ENCODE assay signal across 32 cellular contexts in the genomic region with DNA sequence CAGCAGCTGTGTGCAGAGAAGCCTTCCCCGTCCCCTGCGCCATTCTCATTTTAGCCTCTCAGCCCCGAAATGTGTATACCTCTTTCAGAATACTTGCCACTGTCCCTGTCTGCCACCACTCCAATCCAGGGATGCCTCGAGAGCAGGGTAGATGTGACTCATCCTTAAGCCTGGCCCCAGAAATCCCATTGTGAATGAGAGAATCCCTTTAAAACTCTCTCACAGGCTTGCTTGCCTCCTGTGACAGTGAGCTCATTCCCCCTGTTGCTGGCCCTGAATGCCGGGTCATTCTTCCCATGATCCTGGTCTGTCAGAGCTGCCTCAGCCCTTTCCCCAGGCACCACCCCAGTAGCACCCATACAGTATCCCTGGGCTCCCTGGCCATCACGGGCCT. TPM values are rescaled to one million over a fixed set of nuclear protein-coding genes. Genes with fewer than 3 reads are reported as not detected.
A peak's percentile ranks its signal among the peaks of the same experiment; 100 is the strongest.
DNase-seq lines count a peak whose midpoint lies in the region; ATAC-seq, FAIRE-seq and TF ChIP-seq lines count a peak whose summit lies in the region.
"Had no signal": no experiment of that assay in that cellular context is flagged by ENCODE, and none has a peak within 500 bp of the region (broad histone marks: within the 10 kb centered on the region; RNA-seq: fewer than 3 reads in every experiment).

No MANE protein-coding gene starts in this region.

- H3K27me3 Mint-ChIP-seq in CD8-positive, alpha-beta memory T cell: no peaks in the 10 kb centered on the region
- H3K27me3 Mint-ChIP-seq in T-helper 17 cell: no peaks in the 10 kb centered on the region
- H3K27me3 Mint-ChIP-seq: activated CD4-positive, alpha-beta memory T cell treated with anti-CD3 and anti-CD28 coated beads, Interleukin-2, amount 10 ng/mL, durations not matched to agents 7 days and 5 days had no signal

- TF ChIP-seq RAD21 in H1 (IDR thresholded peaks at IDR 0.05 in 1 of 2, conservative IDR thresholded peaks at IDR 0.05 in 1 of 2; ENCODE audit: low read depth in 2 of 2, low read length in 2 of 2): no peak

- no peak overlapping the region for H2BK120ac ChIP-seq in H1 (replicated peaks; ENCODE audit: low read depth, low read length)

- no peaks in the 10 kb centered on the region for H3K27me3 ChIP-seq in CD8-positive, alpha-beta memory T cell (ENCODE audit: insufficient read depth, low read length, poor library complexity, severe bottlenecking)
- H3K27me3 ChIP-seq in H1 (replicated peaks in 1 of 4; ENCODE audit: control insufficient read depth in 3 of 4, extremely low read depth in 1 of 4, insufficient read depth in 3 of 4, low read length in 3 of 4): no peaks in the 10 kb centered on the region
- H3K27me3 ChIP-seq in osteoblast (ENCODE audit: insufficient read depth, low read length): no peaks in the 10 kb centered on the region
- H3K27me3 ChIP-seq: brain microvascular endothelial cell, gastroesophageal sphincter, thyroid gland had no signal

- H3K27ac ChIP-seq in CD8-positive, alpha-beta memory T cell (ENCODE audit: low read depth, low read length): peak overlapping the region; percentile 38
- no peak overlapping the region for H3K27ac ChIP-seq in H1 (ENCODE audit: low read depth, low read length)
- no peak overlapping the region for H3K27ac ChIP-seq in osteoblast (ENCODE audit: low read depth, low read length)
- H3K27ac ChIP-seq: brain microvascular endothelial cell, gastroesophageal sphincter, PC-9, thyroid gland had no signal

- H2BK15ac ChIP-seq in H1 (ENCODE audit: low read length): no peak overlapping the region

- CTCF ChIA-PET in CD8-positive, alpha-beta memory T cell (lab: Charles Lee): no interaction called here
- CTCF ChIA-PET in H1 (lab: Charles Lee; ENCODE audit: partially characterized antibody): interaction anchor here (0.6 to 2.4 kb wide), 3 partner anchors 17 to 59 kb away, joined by 4 to 8 read pairs (median 5); no protein-coding TSS in a partner anchor

- H3K36me3 Mint-ChIP-seq in CD8-positive, alpha-beta memory T cell: peaks cover 0 to 42% (median 2%) of the 10 kb centered on the region in 3 donors
- peaks cover 4% of the 10 kb centered on the region for H3K36me3 Mint-ChIP-seq in T-helper 17 cell (ENCODE audit: low read depth)

- H3K9ac ChIP-seq in H1 (replicated peaks in 1 of 4; ENCODE audit: extremely low read depth in 1 of 4, low read depth in 3 of 4, low read length in 3 of 4): no peak overlapping the region

- no peak overlapping the region for H3K4ac ChIP-seq in H1 (replicated peaks; ENCODE audit: insufficient read length, low read depth, low read length)

- no peak overlapping the region for H4K8ac ChIP-seq in H1 (ENCODE audit: extremely low read depth, insufficient read depth, low read length)

- no peak overlapping the region for H3K18ac ChIP-seq in H1 (ENCODE audit: extremely low read depth, low read length)

- no peak overlapping the region for H4K91ac ChIP-seq in H1 (replicated peaks; ENCODE audit: insufficient read length, low read length)

- no peaks in the 10 kb centered on the region for H3K4me1 ChIP-seq in CD8-positive, alpha-beta memory T cell (ENCODE audit: insufficient read depth, low read length)
- H3K4me1 ChIP-seq in H1 (replicated peaks in 1 of 4; ENCODE audit: control insufficient read depth in 3 of 4, insufficient read depth in 4 of 4, low read length in 3 of 4) (no peaks in the 10 kb centered on the region; a peak in 2 of 7 replicates), osteoblast (ENCODE audit: insufficient read depth, low read length) (no peaks in the 10 kb centered on the region)
- H3K4me1 ChIP-seq: thyroid gland had no signal

- no peak for FAIRE-seq in H1 (lab: Jason Lieb, UNC)
- FAIRE-seq: GM12891 had no signal

- ATAC-seq in T-helper 17 cell (no peak), HG02759 (IDR thresholded peaks at IDR 0.05; ENCODE audit: unreplicated experiment) (no peak), HG02981 (IDR thresholded peaks at IDR 0.05; ENCODE audit: unreplicated experiment) (no peak)
- ATAC-seq: activated CD4-positive, CD25-positive, alpha-beta regulatory T cell treated with anti-CD3 and anti-CD28 coated beads, Interleukin-2, amount 50 U/mL, for 24 hours; gastroesophageal sphincter; Right ventricle myocardium inferior; SK-N-SH treated with all-trans-retinoic acid at 6 μM for 48 hours had no signal

- no peaks in the 10 kb centered on the region for H3K9me3 Mint-ChIP-seq in CD8-positive, alpha-beta memory T cell
- H3K9me3 Mint-ChIP-seq: activated CD4-positive, alpha-beta memory T cell treated with anti-CD3 and anti-CD28 coated beads, Interleukin-2, amount 10 ng/mL, durations not matched to agents 7 days and 5 days; nephron progenitor cell; T-helper 1 cell treated with Interleukin-12 subunit alpha and Interleukin-12 subunit beta and Interleukin-4 antibody, amounts not matched to agents 30 μg/mL and 1 μg/mL, for 36 hours had no signal

- no peaks in the 10 kb centered on the region for H3K36me3 ChIP-seq in CD8-positive, alpha-beta memory T cell (ENCODE audit: insufficient read depth, low read length)
- H3K36me3 ChIP-seq in H1 (ENCODE audit: control insufficient read depth in 2 of 4, insufficient read depth in 4 of 4, low read length in 3 of 4) (no peaks in the 10 kb centered on the region; a peak in 1 of 8 replicates), osteoblast (ENCODE audit: insufficient read depth, low read length) (peaks cover 19% of the 10 kb centered on the region)
- H3K36me3 ChIP-seq: thyroid gland had no signal

- peak overlapping the region in 1 of 7 donors; percentile 32 for H3K4me3 Mint-ChIP-seq in CD8-positive, alpha-beta memory T cell
- H3K4me3 Mint-ChIP-seq in T-helper 17 cell: peak overlapping the region; percentile 45
- H3K4me3 Mint-ChIP-seq: activated CD4-positive, alpha-beta memory T cell treated with anti-CD3 and anti-CD28 coated beads, Interleukin-2, amount 10 ng/mL, durations not matched to agents 7 days and 5 days; nephron progenitor cell; T-helper 1 cell treated with Interleukin-12 subunit alpha and Interleukin-12 subunit beta and Interleukin-4 antibody, amounts not matched to agents 30 μg/mL and 1 μg/mL, for 36 hours had no signal

- no peak overlapping the region for H2BK5ac ChIP-seq in H1 (ENCODE audit: low read depth, low read length)

- H2AFZ ChIP-seq in H1 (ENCODE audit: low read length) (no peak overlapping the region), osteoblast (ENCODE audit: low read length) (no peak overlapping the region)
- H2AFZ ChIP-seq: PC-9 had no signal

- TF ChIP-seq CTCF in H1 (IDR thresholded peaks at IDR 0.05; ENCODE audit: control extremely low read depth in 1 of 3, insufficient read depth in 1 of 3, low read depth in 1 of 3, low read length in 3 of 3) (no peak), osteoblast (IDR thresholded peaks at IDR 0.05; ENCODE audit: extremely low read depth, low read depth, low read length) (no peak)

- no peaks in the 10 kb centered on the region for H3K9me3 ChIP-seq in CD8-positive, alpha-beta memory T cell (ENCODE audit: low read length)
- no peaks in the 10 kb centered on the region for H3K9me3 ChIP-seq in T-helper 17 cell (ENCODE audit: control insufficient read depth, low read length, poor library complexity, severe bottlenecking)
- no peaks in the 10 kb centered on the region for H3K9me3 ChIP-seq in H1 (ENCODE audit: insufficient read depth in 2 of 2, low read depth in 1 of 2, low read length in 1 of 2)
- no peaks in the 10 kb centered on the region for H3K9me3 ChIP-seq in osteoblast (ENCODE audit: low read depth, low read length)
- H3K9me3 ChIP-seq: gastroesophageal sphincter, thyroid gland had no signal

- H3K79me1 ChIP-seq in H1 (ENCODE audit: low read depth, low read length): peaks cover 27% of the 10 kb centered on the region

- H3K79me2 ChIP-seq in H1 (ENCODE audit: control insufficient read depth in 1 of 2, insufficient read depth in 2 of 2, low read length in 2 of 2) (no peaks in the 10 kb centered on the region; a peak in 1 of 4 replicates), osteoblast (ENCODE audit: insufficient read depth, low read length) (peaks cover 84% of the 10 kb centered on the region)

- no peak overlapping the region for H3K4me2 ChIP-seq in H1 (ENCODE audit: insufficient read depth in 1 of 2, low read depth in 2 of 2, low read length in 2 of 2)
- H3K4me2 ChIP-seq in osteoblast (ENCODE audit: insufficient read depth, low read length): no peak overlapping the region
- H3K4me2 ChIP-seq: PC-9 had no signal

- H2BK12ac ChIP-seq in H1 (ENCODE audit: low read depth, low read length): no peak overlapping the region

- TF ChIP-seq POLR2A in H1 (IDR thresholded peaks at IDR 0.05; ENCODE audit: control extremely low read depth in 1 of 2, low read depth in 2 of 2, low read length in 2 of 2): no peak

- no peak overlapping the region for H3K14ac ChIP-seq in H1 (ENCODE audit: insufficient read length)

- POLR2A ChIA-PET in CD8-positive, alpha-beta memory T cell (lab: Charles Lee): no interaction called here
- POLR2A ChIA-PET in H1 (lab: Charles Lee; ENCODE audit: partially characterized antibody): interaction anchor here (1.0 to 2.5 kb wide), 5 partner anchors 9 to 100 kb away, joined by 3 to 7 read pairs (median 3); partner anchors contain the start of gene AP2A1

- H3K23me2 ChIP-seq in H1 (ENCODE audit: low read depth, low read length): no peaks in the 10 kb centered on the region; the same call in 1 of the 2 replicates

- H3K4me1 Mint-ChIP-seq in CD8-positive, alpha-beta memory T cell: peaks cover 29 to 43% (median 38%) of the 10 kb centered on the region in 3 donors
- H3K4me1 Mint-ChIP-seq in T-helper 17 cell: peaks cover 39% of the 10 kb centered on the region

- H3K56ac ChIP-seq in H1 (replicated peaks; ENCODE audit: insufficient read length, low read depth, low read length): no peak overlapping the region

- H2AK5ac ChIP-seq in H1 (ENCODE audit: low read depth, low read length): 0 out of 2 replicates have a peak overlapping the region, but pooled peaks have one; percentile 53

- no peak for TF ChIP-seq EP300 in H1 (IDR thresholded peaks at IDR 0.05; ENCODE audit: borderline replicate concordance in 1 of 2, low read depth in 2 of 2, low read length in 2 of 2)

- peaks cover 3 to 13% of the 10 kb centered on the region in 2 experiments for H4K20me1 ChIP-seq in H1 (replicated peaks in 1 of 2; ENCODE audit: control insufficient read depth in 1 of 2, insufficient read depth in 2 of 2, low read length in 2 of 2)
- H4K20me1 ChIP-seq in osteoblast (ENCODE audit: insufficient read depth, low read length): peaks cover 48% of the 10 kb centered on the region

- 93% methylated on average over 6 of the region's 6 CpGs; no CpG with 5 or more reads in 1 of the 2 experiments for WGBS in H1 (ENCODE audit: extremely low coverage in 1 of 2, insufficient coverage in 1 of 2, insufficient read length in 1 of 2, insufficient replicate concordance in 2 of 2, low coverage in 1 of 2, low lambda C conversion rate in 2 of 2, missing lambda C conversion rate in 1 of 2), 2 experiments

- no peak for DNase-seq in CD8-positive, alpha-beta memory T cell
- DNase-seq in T-helper 17 cell: no peak
- DNase-seq in H1 (ENCODE audit: low read depth in 1 of 2, low spot score in 2 of 2): no peak
- peak; percentile 79 for DNase-seq in osteoblast (ENCODE audit: insufficient read length, low spot score, missing footprints)
- no peak for DNase-seq in SIG-M5 (lab: John Stamatoyannopoulos, UW)
- DNase-seq: activated CD4-positive, alpha-beta memory T cell treated with anti-CD3 and anti-CD28 coated beads, Interleukin-2, amount 10 ng/mL, durations not matched to agents 7 days and 5 days; activated effector memory CD4-positive, alpha-beta T cell treated with anti-CD3 and anti-CD28 coated beads, Interleukin-2, amount 50 U/mL, for 16 hours; activated T-cell treated with anti-CD3 and anti-CD28 coated beads for 4 hours; amniotic stem cell; brain microvascular endothelial cell; DMS53; H7; hippocampal formation; MV-4-11; NCI-H1436; NCI-H2107; NCI-H345; NCI-H69; nephron progenitor cell; PC-9; stimulated activated naive CD4-positive, alpha-beta T cell; thyroid gland had no signal

- no peak overlapping the region for H3K23ac ChIP-seq in H1 (ENCODE audit: insufficient read length)

- H2BK20ac ChIP-seq in H1 (ENCODE audit: low read length): no peak overlapping the region

- no peak overlapping the region for H3K4me3 ChIP-seq in CD8-positive, alpha-beta memory T cell (ENCODE audit: low read length)
- H3K4me3 ChIP-seq in H1 (ENCODE audit: extremely low read depth in 1 of 4, insufficient read depth in 2 of 4, low read depth in 3 of 4, low read length in 4 of 4): no peak overlapping the region
- H3K4me3 ChIP-seq in osteoblast (ENCODE audit: insufficient read depth, low read length): no peak overlapping the region
- H3K4me3 ChIP-seq: gastroesophageal sphincter, lung, PC-9, skin epidermis, thyroid gland had no signal

- H4K5ac ChIP-seq in H1 (ENCODE audit: insufficient read length, low read depth, low read length): no peak overlapping the region

- peak overlapping the region in 4 of 8 donors; percentile 28 to 90 (median 60) for H3K27ac Mint-ChIP-seq in CD8-positive, alpha-beta memory T cell
- no peak overlapping the region for H3K27ac Mint-ChIP-seq in T-helper 17 cell

RNA-seq across cellular contexts. Expression of gene AP2A1, which starts 9.6 kb away (rescaled TPM):
- total RNA-seq in CD8-positive, alpha-beta memory T cell: 10 to 100 TPM; 82.5 to 87.7 TPM
- polyA plus RNA-seq in CD8-positive, alpha-beta memory T cell: 10.1 TPM
- total RNA-seq in T-helper 17 cell (10 to 100 TPM; 43.3 to 51.5 TPM), osteoblast (93.1 and 98.1 TPM in 2 replicates)
- total RNA-seq in H1 (2021; fragmentation: NEBNext Ultra II Directional; extraction: Animal tissue kit (Norgen Biotek cat#: 25700)): 105 and 109 TPM in 2 replicates
- 106 and 157 TPM in 2 replicates for polyA plus RNA-seq in H1 (2011; rRNA removed)
- polyA plus RNA-seq in H1 (2011; cell fraction: cytosol; rRNA removed): 101 TPM
- 148 TPM for polyA plus RNA-seq in H1 (2011; cell fraction: nucleus; rRNA removed)
- 64.9 to 109 TPM (median 104 TPM) in 4 replicates for polyA plus RNA-seq in H1 (2012, experiment 1 of 2)
- 114 TPM for polyA plus RNA-seq in H1 (2012, experiment 2 of 2)
- 58.6 TPM for polyA plus RNA-seq in H1 (2013, experiment 1 of 2)
- 55.8 TPM for polyA plus RNA-seq in H1 (2013, experiment 2 of 2)
- polyA minus RNA-seq in H1 (2011; rRNA and poly(A)+ RNA removed): 103 and 108 TPM in 2 replicates
- polyA minus RNA-seq in H1 (2011; cell fraction: cytosol; rRNA and poly(A)+ RNA removed): 101 TPM
- polyA minus RNA-seq in H1 (2011; cell fraction: nucleus; rRNA and poly(A)+ RNA removed): 76.4 TPM

RNA-seq across cellular contexts. Expression of gene TSKS, which starts 13.3 kb away (rescaled TPM):
- under 1 TPM; 0.42 to 0.79 TPM for total RNA-seq in CD8-positive, alpha-beta memory T cell
- polyA plus RNA-seq in CD8-positive, alpha-beta memory T cell: not detected
- total RNA-seq in T-helper 17 cell (1 to 10 TPM in 1 of 2 donors, under 1 TPM in 1; 0.87 to 1.9 TPM), osteoblast (not detected in 2 replicates)
- total RNA-seq in H1 (2021; fragmentation: NEBNext Ultra II Directional; extraction: Animal tissue kit (Norgen Biotek cat#: 25700)): not detected in 2 replicates
- polyA plus RNA-seq in H1 (2011; rRNA removed): 0.21 and 0.24 TPM in 2 replicates
- polyA plus RNA-seq in H1 (2011; cell fraction: cytosol; rRNA removed): 0.39 TPM
- polyA plus RNA-seq in H1 (2011; cell fraction: nucleus; rRNA removed): 0.17 TPM
- 0.23 to 0.47 TPM (median 0.25 TPM) in 3 of 4 replicates, not detected in the other for polyA plus RNA-seq in H1 (2012, experiment 1 of 2)
- not detected for polyA plus RNA-seq in H1 (2012, experiment 2 of 2)
- polyA plus RNA-seq in H1 (2013, experiment 1 of 2): 0.36 TPM
- polyA plus RNA-seq in H1 (2013, experiment 2 of 2): 0.20 TPM
- 0.12 TPM in 1 of 2 replicates, not detected in the other for polyA minus RNA-seq in H1 (2011; rRNA and poly(A)+ RNA removed)
- polyA minus RNA-seq in H1 (2011; cell fraction: cytosol; rRNA and poly(A)+ RNA removed): not detected
- not detected for polyA minus RNA-seq in H1 (2011; cell fraction: nucleus; rRNA and poly(A)+ RNA removed)
- total RNA-seq: PC-9 had no signal

RNA-seq across cellular contexts. Expression of gene FUZ, which starts 36.7 kb away (rescaled TPM):
- 10 to 100 TPM; 26.1 to 30.1 TPM for total RNA-seq in CD8-positive, alpha-beta memory T cell
- polyA plus RNA-seq in CD8-positive, alpha-beta memory T cell: 4.5 TPM
- total RNA-seq in T-helper 17 cell (10 to 100 TPM; 29.4 to 30.7 TPM), osteoblast (18.6 and 29.7 TPM in 2 replicates)
- total RNA-seq in H1 (2021; fragmentation: NEBNext Ultra II Directional; extraction: Animal tissue kit (Norgen Biotek cat#: 25700)): 33.9 and 34.1 TPM in 2 replicates
- polyA plus RNA-seq in H1 (2011; rRNA removed): 28.4 and 43.8 TPM in 2 replicates
- 43.8 TPM for polyA plus RNA-seq in H1 (2011; cell fraction: cytosol; rRNA removed)
- 52.1 TPM for polyA plus RNA-seq in H1 (2011; cell fraction: nucleus; rRNA removed)
- polyA plus RNA-seq in H1 (2012, experiment 1 of 2): 32.0 to 45.8 TPM (median 39.3 TPM) in 4 replicates
- polyA plus RNA-seq in H1 (2012, experiment 2 of 2): 54.2 TPM
- 17.6 TPM for polyA plus RNA-seq in H1 (2013, experiment 1 of 2)
- 17.2 TPM for polyA plus RNA-seq in H1 (2013, experiment 2 of 2)
- 13.3 and 17.7 TPM in 2 replicates for polyA minus RNA-seq in H1 (2011; rRNA and poly(A)+ RNA removed)
- 18.9 TPM for polyA minus RNA-seq in H1 (2011; cell fraction: cytosol; rRNA and poly(A)+ RNA removed)
- 19.4 TPM for polyA minus RNA-seq in H1 (2011; cell fraction: nucleus; rRNA and poly(A)+ RNA removed)

RNA-seq across cellular contexts. Expression of gene MED25, which starts 41.7 kb away (rescaled TPM):
- total RNA-seq in CD8-positive, alpha-beta memory T cell: 10 to 100 TPM; 42.3 to 47.2 TPM
- 23.7 TPM for polyA plus RNA-seq in CD8-positive, alpha-beta memory T cell
- 100 to 1,000 TPM in 1 of 2 donors, 10 to 100 TPM in 1; 94.8 to 108 TPM for total RNA-seq in T-helper 17 cell
- 71.4 and 73.9 TPM in 2 replicates for total RNA-seq in H1 (2021; fragmentation: NEBNext Ultra II Directional; extraction: Animal tissue kit (Norgen Biotek cat#: 25700))
- 21.6 and 40.4 TPM in 2 replicates for polyA plus RNA-seq in H1 (2011; rRNA removed)
- polyA plus RNA-seq in H1 (2011; cell fraction: cytosol; rRNA removed): 21.8 TPM
- 81.4 TPM for polyA plus RNA-seq in H1 (2011; cell fraction: nucleus; rRNA removed)
- polyA plus RNA-seq in H1 (2012, experiment 1 of 2): 52.6 to 80.3 TPM (median 65.6 TPM) in 4 replicates
- 50.2 TPM for polyA plus RNA-seq in H1 (2012, experiment 2 of 2)
- 42.3 TPM for polyA plus RNA-seq in H1 (2013, experiment 1 of 2)
- polyA plus RNA-seq in H1 (2013, experiment 2 of 2): 40.4 TPM
- 28.0 and 50.4 TPM in 2 replicates for polyA minus RNA-seq in H1 (2011; rRNA and poly(A)+ RNA removed)
- 34.3 TPM for polyA minus RNA-seq in H1 (2011; cell fraction: cytosol; rRNA and poly(A)+ RNA removed)
- 41.3 TPM for polyA minus RNA-seq in H1 (2011; cell fraction: nucleus; rRNA and poly(A)+ RNA removed)
- total RNA-seq in osteoblast: 19.5 and 20.9 TPM in 2 replicates
